1 cellular context compared by ENCODE assay signal in genomic region chr16:49578435-49579024, GRCh38.
TF ChIP-seq lines count a peak whose summit lies in the region.

No MANE protein-coding gene starts in this region.

TF ChIP-seq in WTC11, 78 proteins besides CTCF, POLR2A, EP300 and RAD21 (continued from another document):
- TF ChIP-seq PRDM15 (CRISPR knock-in tag; IDR thresholded peaks at IDR 0.05) (no peak), RELA (CRISPR knock-in tag; IDR thresholded peaks at IDR 0.05; ENCODE audit: borderline replicate concordance) (no peak), USF2 (CRISPR knock-in tag; IDR thresholded peaks at IDR 0.05) (no peak), ESRRA (CRISPR knock-in tag; IDR thresholded peaks at IDR 0.05; ENCODE audit: borderline replicate concordance) (no peak), ZNF532 (CRISPR knock-in tag; IDR thresholded peaks at IDR 0.05; ENCODE audit: borderline replicate concordance) (no peak), ZNF416 (CRISPR knock-in tag; IDR thresholded peaks at IDR 0.05) (no peak), NR1H2 (CRISPR knock-in tag; IDR thresholded peaks at IDR 0.05) (no peak)
